19 cellular contexts compared by ENCODE assay signal in genomic region chr14:103684471-103684870, GRCh38. TPM values are rescaled to one million over a fixed set of nuclear protein-coding genes. Genes with fewer than 3 reads are reported as not detected.
DNase-seq lines count a peak whose midpoint lies in the region; ATAC-seq and TF ChIP-seq lines count a peak whose summit lies in the region.
"Had no signal": no experiment of that assay in that cellular context is flagged by ENCODE, and none has a peak within 500 bp of the region (broad histone marks: within the 10 kb centered on the region; RNA-seq: fewer than 3 reads in every experiment).

No MANE protein-coding gene starts in this region.

- no peak overlapping the region for H3K4ac ChIP-seq in IMR-90 (ENCODE audit: low read depth, low read length)

- H4K91ac ChIP-seq in IMR-90 (ENCODE audit: insufficient read depth, low read depth, low read length) = no peak overlapping the region

- dilution Hi-C loops in IMR-90 (cut with HindIII; ENCODE audit: low sequenced_read_pairs, unreplicated experiment) = no loop called here

- H3K9me1 ChIP-seq in IMR-90 (ENCODE audit: insufficient read depth, low read length) = peaks cover 10% of the 10 kb centered on the region; the same call in 1 of the 2 replicates

- in situ Hi-C loops in IMR-90 (cut with MboI; ENCODE audit: low sequenced_read_pairs) = loop anchor here (10.0 kb wide), 1 partner anchor 110 kb away; no protein-coding TSS in a partner anchor

- H4K5ac ChIP-seq in IMR-90 (ENCODE audit: low read depth, low read length) = no peak overlapping the region

- 83% methylated on average over 2 of the region's 6 CpGs; no CpG with 5 or more reads in 1 of the 2 experiments for WGBS in IMR-90 (ENCODE audit: extremely low coverage in 2 of 2, insufficient read length in 1 of 2), 2 experiments

- no peak overlapping the region for H2BK15ac ChIP-seq in IMR-90 (ENCODE audit: low read depth, low read length)

- H3K4me1 ChIP-seq in IMR-90 (ENCODE audit: control insufficient read depth, insufficient read depth, low read length) = peaks cover 8% of the 10 kb centered on the region
- peaks cover 68% of the 10 kb centered on the region for H3K4me1 ChIP-seq in left ventricle myocardium inferior
- H3K4me1 ChIP-seq: A549 had no signal

- no peak overlapping the region for H2AK9ac ChIP-seq in IMR-90 (replicated peaks; ENCODE audit: low read depth, low read length, poor library complexity)

- no peak overlapping the region for H4K8ac ChIP-seq in IMR-90 (ENCODE audit: low read depth in 2 of 2, low read length in 2 of 2)

- peak overlapping the region in 3 of 5 experiments; percentile 21 to 60 (median 58) for H3K27ac Mint-ChIP-seq in brain

- H3K9me3 Mint-ChIP-seq in brain = no peaks in the 10 kb centered on the region
- H3K9me3 Mint-ChIP-seq: CD8-positive, alpha-beta memory T cell had no signal

- no peak overlapping the region for H2BK120ac ChIP-seq in IMR-90 (ENCODE audit: low read depth, low read length)

- H3K27me3 Mint-ChIP-seq in brain = no peaks in the 10 kb centered on the region
- H3K27me3 Mint-ChIP-seq: CD8-positive, alpha-beta memory T cell had no signal

- POLR2A ChIA-PET in IMR-90 (lab: Charles Lee; ENCODE audit: unreplicated experiment) = no interaction called here

- no peak overlapping the region for H3K14ac ChIP-seq in IMR-90 (replicated peaks; ENCODE audit: low read depth, low read length)

- ATAC-seq in IMR-90 (ENCODE audit: low read depth) (no peak), HG02642 (IDR thresholded peaks at IDR 0.05; ENCODE audit: poor library complexity, unreplicated experiment) (no peak)
- ATAC-seq: A549 had no signal

- TF ChIP-seq CTCF in IMR-90 (conservative IDR thresholded peaks at IDR 0.05; ENCODE audit: low read depth, low read length) = no peak
- no peak for TF ChIP-seq CTCF in brain (conservative IDR thresholded peaks at IDR 0.05)
- TF ChIP-seq CTCF in left ventricle myocardium inferior (IDR thresholded peaks at IDR 0.05; ENCODE audit: borderline replicate concordance) = no peak

- H3K36me3 ChIP-seq in IMR-90 (ENCODE audit: control insufficient read depth, insufficient read depth, low read length) (peaks cover 62% of the 10 kb centered on the region), left ventricle myocardium inferior (peaks cover 88% of the 10 kb centered on the region)

- DNase-seq in IMR-90 = no peak
- no peak for DNase-seq in left ventricle myocardium inferior
- peak; percentile 49 for DNase-seq in posterior vena cava (ENCODE audit: low spot score)
- no peak for DNase-seq in stimulated activated naive CD4-positive, alpha-beta T cell treated with Interleukin-2 at 50 U/mL for 16 hours (lab: John Stamatoyannopoulos, UW)
- no peak for DNase-seq in NOMO-1 treated with DMSO at 0.1 percent for 48 hours (lab: John Stamatoyannopoulos, UW; ENCODE audit: unreplicated experiment)
- DNase-seq in NCI-H1436 treated with DMSO at 0.1 percent for 48 hours (lab: John Stamatoyannopoulos, UW) = no peak
- DNase-seq: CD8-positive, alpha-beta memory T cell; GM23248; HCEC 1CT; KBM-7; NCI-H1417; NCI-H2029; NCI-H345; NCI-H524 treated with DMSO at 0.1 percent for 48 hours; SK-N-SH had no signal

- CTCF ChIA-PET in IMR-90 (lab: Yijun Ruan, JAX) = no interaction called here

- H3K4me3 ChIP-seq in IMR-90 (ENCODE audit: insufficient read depth, low read depth, low read length) (no peak overlapping the region), left ventricle myocardium inferior (no peak overlapping the region)
- H3K4me3 ChIP-seq: A549, BLaER1, GM23248 had no signal

- no peak for TF ChIP-seq POLR2A in IMR-90 (IDR thresholded peaks at IDR 0.05; ENCODE audit: low read depth, low read length)

- no peak for TF ChIP-seq RAD21 in IMR-90 (IDR thresholded peaks at IDR 0.05; ENCODE audit: low read length)

- no peak overlapping the region for H3K4me3 Mint-ChIP-seq in brain
- H3K4me3 Mint-ChIP-seq: CD8-positive, alpha-beta memory T cell had no signal

- peaks cover 44% of the 10 kb centered on the region for H4K20me1 ChIP-seq in IMR-90 (ENCODE audit: insufficient read depth, low read length)

- intact Hi-C loops in IMR-90 (cut with micrococcal nuclease) (no loop called here), left ventricle myocardium inferior (cut with micrococcal nuclease) (no loop called here), posterior vena cava (cut with DNase I) (loop anchor here in 1 of 2 donors (10.0 kb wide), 1 partner anchor 110 kb away; no protein-coding TSS in a partner anchor)

- H3K9me3 ChIP-seq in IMR-90 (ENCODE audit: control insufficient read depth, insufficient read depth, low read length) (no peaks in the 10 kb centered on the region), left ventricle myocardium inferior (replicated peaks) (no peaks in the 10 kb centered on the region)
- H3K9me3 ChIP-seq: A549, BLaER1, SK-N-SH had no signal

- H2BK5ac ChIP-seq in IMR-90 (ENCODE audit: low read depth, low read length, poor library complexity, severe bottlenecking) = no peak overlapping the region

- H2AFZ ChIP-seq in IMR-90 (replicated peaks; ENCODE audit: low read length, poor library complexity) = no peak overlapping the region
- H2AFZ ChIP-seq: GM23248 had no signal

- H3K23ac ChIP-seq in IMR-90 (ENCODE audit: low read depth, low read length) = no peak overlapping the region

- peaks cover 42 to 70% of the 10 kb centered on the region in 2 experiments for H3K79me1 ChIP-seq in IMR-90 (ENCODE audit: low read depth in 1 of 2, low read length in 2 of 2)

- H3K27me3 ChIP-seq in IMR-90 (ENCODE audit: control insufficient read depth, insufficient read depth, low read length) (no peaks in the 10 kb centered on the region), left ventricle myocardium inferior (ENCODE audit: low read depth) (no peaks in the 10 kb centered on the region)
- H3K27me3 ChIP-seq: BLaER1 had no signal

- H3K4me2 ChIP-seq in IMR-90 (ENCODE audit: low read depth, low read length) = no peak overlapping the region
- H3K4me2 ChIP-seq: A549, BLaER1, SK-N-SH had no signal

- no peak overlapping the region for H2AK5ac ChIP-seq in IMR-90 (ENCODE audit: low read depth, low read length)

- no peak overlapping the region for H3K18ac ChIP-seq in IMR-90 (ENCODE audit: low read depth, low read length)

- H2BK20ac ChIP-seq in IMR-90 (ENCODE audit: low read depth, low read length) = no peak overlapping the region

- peaks cover 68% of the 10 kb centered on the region for H3K36me3 Mint-ChIP-seq in brain

- H3K27ac ChIP-seq in IMR-90 (ENCODE audit: insufficient read depth, low read length) (no peak overlapping the region), left ventricle myocardium inferior (replicated peaks) (peak overlapping the region; percentile 36)
- H3K27ac ChIP-seq: A549, BLaER1, GM23248 had no signal

- peaks cover 16% of the 10 kb centered on the region for H3K4me1 Mint-ChIP-seq in brain

- BruUV-seq in IMR-90 (replicated peaks; lab: Mats Ljungman, UMichigan) = no TSS peak

- H3K56ac ChIP-seq in IMR-90 (ENCODE audit: extremely low read depth, insufficient read depth, low read length) = no peak overlapping the region

- H3K9ac ChIP-seq in IMR-90 (ENCODE audit: low read depth, low read length) = 0 out of 2 replicates have a peak overlapping the region, but pooled peaks have one; percentile 19
- H3K9ac ChIP-seq: BLaER1, GM23248, SK-N-SH had no signal

TF ChIP-seq in IMR-90, 13 proteins besides CTCF, POLR2A, EP300 and RAD21 (continues in another document):
- no peak for TF ChIP-seq RFX5 (IDR thresholded peaks at IDR 0.05; ENCODE audit: low read depth, low read length)
- no peak for TF ChIP-seq FOS (IDR thresholded peaks at IDR 0.05; ENCODE audit: low read depth, low read length)
- no peak for TF ChIP-seq CHD1 (IDR thresholded peaks at IDR 0.05; ENCODE audit: low read depth, low read length)
- TF ChIP-seq RCOR1 (IDR thresholded peaks at IDR 0.05; ENCODE audit: insufficient replicate concordance, low read length) = no peak
- TF ChIP-seq CEBPB (IDR thresholded peaks at IDR 0.05; ENCODE audit: low read depth, low read length) = no peak
- TF ChIP-seq, protein P1, sequence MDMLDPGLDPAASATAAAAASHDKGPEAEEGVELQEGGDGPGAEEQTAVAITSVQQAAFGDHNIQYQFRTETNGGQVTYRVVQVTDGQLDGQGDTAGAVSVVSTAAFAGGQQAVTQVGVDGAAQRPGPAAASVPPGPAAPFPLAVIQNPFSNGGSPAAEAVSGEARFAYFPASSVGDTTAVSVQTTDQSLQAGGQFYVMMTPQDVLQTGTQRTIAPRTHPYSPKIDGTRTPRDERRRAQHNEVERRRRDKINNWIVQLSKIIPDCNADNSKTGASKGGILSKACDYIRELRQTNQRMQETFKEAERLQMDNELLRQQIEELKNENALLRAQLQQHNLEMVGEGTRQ (IDR thresholded peaks at IDR 0.05; ENCODE audit: low read depth, low read length) = no peak
- no peak for TF ChIP-seq ELK1 (IDR thresholded peaks at IDR 0.05; ENCODE audit: borderline replicate concordance, low read depth, low read length)

RNA-seq across cellular contexts. Expression of gene XRCC3, which starts 30.8 kb away (rescaled TPM):
- 7.5 and 8.1 TPM in 2 replicates for total RNA-seq in IMR-90 (2012; rRNA removed)
- 9.0 and 9.5 TPM in 2 replicates for polyA plus RNA-seq in IMR-90 (2012; rRNA removed)
- 5.3 and 5.5 TPM in 2 replicates for polyA plus RNA-seq in IMR-90 (2012; cell fraction: cytosol; rRNA removed)
- polyA plus RNA-seq in IMR-90 (2012; cell fraction: nucleus; rRNA removed; ENCODE audit: low replicate concordance) = 29.9 and 33.1 TPM in 2 replicates
- polyA plus RNA-seq in brain (ENCODE audit: insufficient read depth, low read depth, low replicate concordance) = 17.5 TPM
- 4.1 TPM for total RNA-seq in left ventricle myocardium inferior
- 1 to 10 TPM; 4.0 to 4.9 TPM for total RNA-seq in posterior vena cava

RNA-seq across cellular contexts. Expression of gene ZFYVE21, which starts 31.1 kb away (rescaled TPM):
- total RNA-seq in IMR-90 (2012; rRNA removed) = 41.2 and 41.4 TPM in 2 replicates
- 89.2 and 93.4 TPM in 2 replicates for polyA plus RNA-seq in IMR-90 (2012; rRNA removed)
- 107 and 145 TPM in 2 replicates for polyA plus RNA-seq in IMR-90 (2012; cell fraction: cytosol; rRNA removed)
- 83.4 and 98.8 TPM in 2 replicates for polyA plus RNA-seq in IMR-90 (2012; cell fraction: nucleus; rRNA removed; ENCODE audit: low replicate concordance)
- polyA plus RNA-seq in brain (ENCODE audit: insufficient read depth, low read depth, low replicate concordance) = 47.5 TPM
- 50.5 TPM for total RNA-seq in left ventricle myocardium inferior
- total RNA-seq in posterior vena cava = 10 to 100 TPM; 57.2 to 59.5 TPM

RNA-seq across cellular contexts. Expression of gene KLC1, which starts 55.5 kb away (rescaled TPM):
- total RNA-seq in IMR-90 (2012; rRNA removed) = 101 and 139 TPM in 2 replicates
- polyA plus RNA-seq in IMR-90 (2012; rRNA removed) = 155 and 157 TPM in 2 replicates
- polyA plus RNA-seq in IMR-90 (2012; cell fraction: cytosol; rRNA removed) = 202 and 321 TPM in 2 replicates
- polyA plus RNA-seq in IMR-90 (2012; cell fraction: nucleus; rRNA removed; ENCODE audit: low replicate concordance) = 401 and 574 TPM in 2 replicates
- polyA plus RNA-seq in brain (ENCODE audit: insufficient read depth, low read depth, low replicate concordance) = 186 TPM
- total RNA-seq in left ventricle myocardium inferior = 137 TPM
- total RNA-seq in posterior vena cava = 100 to 1,000 TPM; 169 to 192 TPM
